ENCODE assay signal across 10 cellular contexts in the genomic region with DNA sequence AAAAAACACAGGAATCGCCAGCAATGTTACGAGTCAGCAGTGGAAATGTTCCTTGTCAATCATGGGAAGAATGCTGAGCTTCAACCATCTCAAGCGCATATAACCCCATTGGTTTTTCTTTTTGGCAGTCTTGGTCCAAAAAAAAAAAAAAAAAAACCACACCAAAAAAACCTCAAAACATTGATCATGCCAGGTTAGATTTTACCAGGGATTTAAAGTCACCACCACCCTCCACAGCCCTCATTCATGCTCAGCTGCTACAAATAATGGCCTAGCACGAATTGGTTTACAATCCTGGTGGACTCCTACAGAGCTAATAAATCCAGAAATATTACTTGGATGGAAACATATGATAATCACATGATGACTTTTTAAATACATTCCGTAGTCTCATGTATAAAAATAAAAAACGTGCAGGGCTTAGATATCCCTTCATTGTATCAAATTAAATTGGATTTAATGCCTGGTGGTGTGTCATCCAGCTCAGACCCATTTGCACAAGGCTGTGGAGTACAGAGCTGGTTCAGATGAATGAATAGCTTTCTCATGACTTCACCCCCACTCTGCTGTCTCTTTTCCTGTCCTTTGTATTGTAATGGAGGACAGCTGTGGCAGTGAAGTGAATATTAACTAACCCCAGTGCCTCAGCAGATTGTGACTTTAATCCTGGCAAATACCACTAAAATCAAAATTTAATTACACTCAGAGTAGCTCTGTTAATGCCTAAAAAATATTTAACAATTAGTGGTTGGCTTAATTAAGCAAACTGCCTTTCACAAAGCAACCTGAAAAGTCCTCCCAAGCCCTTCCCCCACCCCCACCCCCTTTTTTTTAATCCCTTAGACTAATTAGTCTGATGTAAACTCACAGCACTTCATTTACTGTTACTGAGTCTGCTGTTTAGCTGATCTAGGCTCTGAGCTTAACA.
DNase-seq lines count a peak whose midpoint lies in the region; ATAC-seq and TF ChIP-seq lines count a peak whose summit lies in the region.
"Had no signal": no experiment of that assay in that cellular context is flagged by ENCODE, and none has a peak within 500 bp of the region (broad histone marks: within the 10 kb centered on the region; RNA-seq: fewer than 3 reads in every experiment).

No MANE protein-coding gene starts in this region.

- H3K4me3 ChIP-seq in mammary epithelial cell (replicated peaks in 1 of 3; ENCODE audit: insufficient read depth in 1 of 3, low read depth in 2 of 3, low read length in 3 of 3) (no peak overlapping the region), RWPE2 (ENCODE audit: severe bottlenecking) (no peak overlapping the region)
- H3K4me3 ChIP-seq: BLaER1 treated with 17β-estradiol and CSF1 and Interleukin-3, amounts not matched to agents 10 nM and 100 nM had no signal

- H3K9ac ChIP-seq in mammary epithelial cell (ENCODE audit: insufficient read depth, low read length), result no peak overlapping the region
- H3K9ac ChIP-seq: BLaER1 treated with 17β-estradiol and CSF1 and Interleukin-3, amounts not matched to agents 10 nM and 100 nM had no signal

- H3K36me3 ChIP-seq in mammary epithelial cell (ENCODE audit: insufficient read depth, low read length), result no peaks in the 10 kb centered on the region
- no peaks in the 10 kb centered on the region for H3K36me3 ChIP-seq in RWPE2 (ENCODE audit: low read depth)
- H3K36me3 ChIP-seq: BLaER1 treated with 17β-estradiol and CSF1 and Interleukin-3, amounts not matched to agents 10 nM and 100 nM had no signal

- in situ Hi-C loops in mammary epithelial cell (cut with MboI; ENCODE audit: low sequenced_read_pairs in 2 of 2), result no loop called here

- no peak overlapping the region for H3K27ac Mint-ChIP-seq in MCF 10A (ENCODE audit: low read depth, unreplicated experiment)
- H3K27ac Mint-ChIP-seq: activated naive CD8-positive, alpha-beta T cell treated with anti-CD3 and anti-CD28 coated beads for 36 hours had no signal

- H4K20me1 ChIP-seq in mammary epithelial cell (ENCODE audit: insufficient read depth, low read length), result no peaks in the 10 kb centered on the region
- H4K20me1 ChIP-seq: BLaER1 treated with 17β-estradiol and CSF1 and Interleukin-3, amounts not matched to agents 10 nM and 100 nM had no signal

- H2AFZ ChIP-seq in mammary epithelial cell (ENCODE audit: low read depth, low read length), result peak overlapping the region; percentile 70

- H3K4me2 ChIP-seq in mammary epithelial cell (ENCODE audit: insufficient read depth, low read depth, low read length), result no peak overlapping the region
- H3K4me2 ChIP-seq: BLaER1 treated with 17β-estradiol and CSF1 and Interleukin-3, amounts not matched to agents 10 nM and 100 nM had no signal

- POLR2A ChIA-PET in MCF 10A (lab: Yijun Ruan, JAX), result interaction anchor here (0.6 kb wide), 1 partner anchor 22 kb away, joined by 3 read pairs; no protein-coding TSS in a partner anchor

- no peak overlapping the region for H3K27ac ChIP-seq in mammary epithelial cell (ENCODE audit: insufficient read depth, low read depth, low read length)
- no peak overlapping the region for H3K27ac ChIP-seq in RWPE2 (ENCODE audit: poor library complexity, severe bottlenecking)
- H3K27ac ChIP-seq: BLaER1 treated with 17β-estradiol and CSF1 and Interleukin-3, amounts not matched to agents 10 nM and 100 nM had no signal

- H3K79me2 ChIP-seq in mammary epithelial cell (ENCODE audit: insufficient read depth, low read length), result no peaks in the 10 kb centered on the region

- ATAC-seq in RWPE2 (ENCODE audit: low read depth), result peak; percentile 70; the same call in 2 of the 3 replicates
- ATAC-seq in HG02759 (IDR thresholded peaks at IDR 0.05; ENCODE audit: unreplicated experiment), result no peak
- no peak for ATAC-seq in GM18858 (IDR thresholded peaks at IDR 0.05; ENCODE audit: unreplicated experiment)
- no peak for ATAC-seq in HG03432 (IDR thresholded peaks at IDR 0.05; ENCODE audit: unreplicated experiment)

- WGBS in mammary epithelial cell (ENCODE audit: low coverage, missing lambda C conversion rate), result 91% methylated on average over 5 of the region's 6 CpGs

- H3K27me3 ChIP-seq in mammary epithelial cell (ENCODE audit: insufficient read depth, low read length), result no peaks in the 10 kb centered on the region
- H3K27me3 ChIP-seq in RWPE2 (ENCODE audit: insufficient read depth, poor library complexity, severe bottlenecking), result no peaks in the 10 kb centered on the region
- H3K27me3 ChIP-seq: BLaER1 treated with 17β-estradiol and CSF1 and Interleukin-3, amounts not matched to agents 10 nM and 100 nM had no signal

- H3K4me1 Mint-ChIP-seq in MCF 10A (ENCODE audit: insufficient read depth, unreplicated experiment), result no peaks in the 10 kb centered on the region
- H3K4me1 Mint-ChIP-seq: activated naive CD8-positive, alpha-beta T cell treated with anti-CD3 and anti-CD28 coated beads for 36 hours had no signal

- no peaks in the 10 kb centered on the region for H3K4me1 ChIP-seq in mammary epithelial cell (ENCODE audit: insufficient read depth, low read length)
- H3K4me1 ChIP-seq in RWPE2 (ENCODE audit: insufficient read depth, poor library complexity, severe bottlenecking), result peaks cover 4% of the 10 kb centered on the region

- intact Hi-C loops in mammary epithelial cell (cut with micrococcal nuclease) (no loop called here), MCF 10A (cut with micrococcal nuclease) (no loop called here)

- no peak overlapping the region for H3K4me3 Mint-ChIP-seq in MCF 10A (ENCODE audit: unreplicated experiment)
- H3K4me3 Mint-ChIP-seq: activated naive CD8-positive, alpha-beta T cell treated with anti-CD3 and anti-CD28 coated beads for 36 hours had no signal

- dilution Hi-C loops in mammary epithelial cell (cut with HindIII; ENCODE audit: low sequenced_read_pairs), result no loop called here

- H3K36me3 Mint-ChIP-seq in MCF 10A (ENCODE audit: insufficient read depth, unreplicated experiment), result no peaks in the 10 kb centered on the region
- H3K36me3 Mint-ChIP-seq: activated naive CD8-positive, alpha-beta T cell treated with anti-CD3 and anti-CD28 coated beads for 36 hours had no signal

- H3K9me3 ChIP-seq in mammary epithelial cell (replicated peaks; ENCODE audit: insufficient read depth, low read length) (no peaks in the 10 kb centered on the region), RWPE2 (ENCODE audit: severe bottlenecking) (no peaks in the 10 kb centered on the region)

- no peaks in the 10 kb centered on the region for H3K9me3 Mint-ChIP-seq in MCF 10A (ENCODE audit: unreplicated experiment)
- H3K9me3 Mint-ChIP-seq: activated naive CD8-positive, alpha-beta T cell treated with anti-CD3 and anti-CD28 coated beads for 36 hours had no signal

- H3K27me3 Mint-ChIP-seq in MCF 10A (ENCODE audit: insufficient read depth, unreplicated experiment), result no peaks in the 10 kb centered on the region
- H3K27me3 Mint-ChIP-seq: activated naive CD8-positive, alpha-beta T cell treated with anti-CD3 and anti-CD28 coated beads for 36 hours had no signal

- BruUV-seq in mammary epithelial cell (replicated peaks; lab: Mats Ljungman, UMichigan) (no TSS peak), MCF 10A (replicated peaks; lab: Mats Ljungman, UMichigan) (no TSS peak)

- TF ChIP-seq CTCF in mammary epithelial cell (conservative IDR thresholded peaks at IDR 0.05 in 1 of 2, IDR thresholded peaks at IDR 0.05 in 1 of 2; ENCODE audit: extremely low read depth in 1 of 2, insufficient read depth in 1 of 2, low read depth in 1 of 2, low read length in 2 of 2) (no peak), MCF 10A (IDR thresholded peaks at IDR 0.05; ENCODE audit: unreplicated experiment) (no peak), RWPE2 (IDR thresholded peaks at IDR 0.05; ENCODE audit: poor library complexity, severe bottlenecking) (no peak)

- peak; percentile 53 for DNase-seq in mammary epithelial cell
- DNase-seq in MCF 10A (ENCODE audit: unreplicated experiment), result no peak
- no peak for DNase-seq in RWPE2 (ENCODE audit: low spot score)
- peak; percentile 36 for DNase-seq in glomerular endothelial cell (ENCODE audit: extremely low read depth, low read depth, low spot score)
- no peak for DNase-seq in stimulated activated CD4-positive, alpha-beta T cell treated with anti-CD3 and anti-CD28 coated beads, Interleukin-15, amount 100 ng/mL, for 24 hours
- DNase-seq: activated naive CD8-positive, alpha-beta T cell treated with anti-CD3 and anti-CD28 coated beads for 36 hours had no signal

- CTCF ChIA-PET in mammary epithelial cell (lab: Charles Lee; ENCODE audit: low non-redundant PET) (no interaction called here), MCF 10A (lab: Yijun Ruan, JAX) (no interaction called here)

Comparison
In these comparisons a context has a peak if more than half of its experiments do, and no peak if none do; other contexts are left out.
1. DNase-seq: peak in mammary epithelial cell (single experiment) and glomerular endothelial cell (single experiment); none in MCF 10A (single experiment), RWPE2 (single experiment) and stimulated activated CD4-positive, alpha-beta T cell treated with anti-CD3 and anti-CD28 coated beads, Interleukin-15, amount 100 ng/mL, for 24 hours (single experiment).